Comparison of ENCODE assay signal across 9 cellular contexts in genomic region chr10:71849461-71849908, GRCh38. TPM values are rescaled to one million over a fixed set of nuclear protein-coding genes. Genes with fewer than 3 reads are reported as not detected.
DNase-seq lines count a peak whose midpoint lies in the region; ATAC-seq, FAIRE-seq and TF ChIP-seq lines count a peak whose summit lies in the region.
"Had no signal": no experiment of that assay in that cellular context is flagged by ENCODE, and none has a peak within 500 bp of the region (broad histone marks: within the 10 kb centered on the region; RNA-seq: fewer than 3 reads in every experiment).

No MANE protein-coding gene starts in this region.

- no peak for FAIRE-seq in bronchial epithelial cell (lab: Jason Lieb, UNC)

- DNase-seq in right cardiac atrium (no peak), Right ventricle myocardium superior (no peak), bronchial epithelial cell (ENCODE audit: low read depth) (no peak), NCI-H2107 (lab: John Stamatoyannopoulos, UW) (no peak)
- DNase-seq in activated CD4-positive, CD25-positive, alpha-beta regulatory T cell (lab: John Stamatoyannopoulos, UW), result no peak
- DNase-seq: COR-L47 had no signal

- H3K4me3 ChIP-seq in right cardiac atrium (ENCODE audit: low read length), result peak overlapping the region; percentile 73
- H3K4me3 ChIP-seq in bronchial epithelial cell (ENCODE audit: low read depth, low read length), result peak overlapping the region; percentile 96
- H3K4me3 ChIP-seq in muscle layer of duodenum (ENCODE audit: low read depth in 1 of 2, low read length in 2 of 2), result peak overlapping the region; percentile 95

- ATAC-seq in right cardiac atrium (no peak), Right ventricle myocardium superior (ENCODE audit: poor library complexity) (no peak), HG03039 (IDR thresholded peaks at IDR 0.05; ENCODE audit: unreplicated experiment) (no peak), esophagus mucosa (no peak)

- H3K36me3 ChIP-seq in bronchial epithelial cell (ENCODE audit: control insufficient read depth, insufficient read depth, low read length) (peaks cover 2% of the 10 kb centered on the region), muscle layer of duodenum (ENCODE audit: control insufficient read depth in 1 of 2, insufficient read depth in 2 of 2, low read length in 2 of 2) (peaks cover 0 to 3% of the 10 kb centered on the region in 2 donors)

- 92% methylated on average over 17 of the region's 17 CpGs for WGBS in right cardiac atrium

- no peaks in the 10 kb centered on the region for H3K27me3 ChIP-seq in right cardiac atrium (ENCODE audit: control insufficient read depth, insufficient read depth)
- H3K27me3 ChIP-seq in bronchial epithelial cell (ENCODE audit: control insufficient read depth, insufficient read depth, low read length), result no peaks in the 10 kb centered on the region
- no peaks in the 10 kb centered on the region for H3K27me3 ChIP-seq in muscle layer of duodenum (ENCODE audit: low read depth, low read length)

- no peak for TF ChIP-seq CTCF in bronchial epithelial cell (IDR thresholded peaks at IDR 0.05; ENCODE audit: insufficient read depth, low read length, severe bottlenecking)

- H3K27ac ChIP-seq in right cardiac atrium (ENCODE audit: low read length) (no peak overlapping the region), muscle layer of duodenum (ENCODE audit: low read length) (peak overlapping the region; percentile 14)

- intact Hi-C loops in right cardiac atrium (cut with DNase I), result no loop called here
- intact Hi-C loops in Right ventricle myocardium superior (cut with DNase I), result no loop called here

- H3K9me3 ChIP-seq in right cardiac atrium (ENCODE audit: control insufficient read depth, low read length) (no peaks in the 10 kb centered on the region), muscle layer of duodenum (ENCODE audit: control insufficient read depth in 1 of 2, low read length in 2 of 2) (no peaks in the 10 kb centered on the region)

- H3K4me1 ChIP-seq in right cardiac atrium (ENCODE audit: control insufficient read depth, insufficient read depth, low read length) (peaks cover 12% of the 10 kb centered on the region), muscle layer of duodenum (ENCODE audit: control insufficient read depth in 1 of 2, insufficient read depth in 2 of 2, low read length in 2 of 2) (peaks cover 12 to 37% of the 10 kb centered on the region in 2 donors)

RNA-seq across cellular contexts. Expression of gene PSAP, which starts 1.6 kb away (rescaled TPM):
- total RNA-seq in right cardiac atrium, result 1,000 to 10,000 TPM; 1,345 to 1,678 (median 1,522) TPM
- polyA plus RNA-seq in right cardiac atrium, result 897 TPM
- 1,816 TPM for total RNA-seq in Right ventricle myocardium superior
- 1,098 and 1,124 TPM in 2 replicates for total RNA-seq in bronchial epithelial cell
- 376 TPM for total RNA-seq in esophagus mucosa
